1 cellular context compared by ENCODE assay signal in the genomic region with DNA sequence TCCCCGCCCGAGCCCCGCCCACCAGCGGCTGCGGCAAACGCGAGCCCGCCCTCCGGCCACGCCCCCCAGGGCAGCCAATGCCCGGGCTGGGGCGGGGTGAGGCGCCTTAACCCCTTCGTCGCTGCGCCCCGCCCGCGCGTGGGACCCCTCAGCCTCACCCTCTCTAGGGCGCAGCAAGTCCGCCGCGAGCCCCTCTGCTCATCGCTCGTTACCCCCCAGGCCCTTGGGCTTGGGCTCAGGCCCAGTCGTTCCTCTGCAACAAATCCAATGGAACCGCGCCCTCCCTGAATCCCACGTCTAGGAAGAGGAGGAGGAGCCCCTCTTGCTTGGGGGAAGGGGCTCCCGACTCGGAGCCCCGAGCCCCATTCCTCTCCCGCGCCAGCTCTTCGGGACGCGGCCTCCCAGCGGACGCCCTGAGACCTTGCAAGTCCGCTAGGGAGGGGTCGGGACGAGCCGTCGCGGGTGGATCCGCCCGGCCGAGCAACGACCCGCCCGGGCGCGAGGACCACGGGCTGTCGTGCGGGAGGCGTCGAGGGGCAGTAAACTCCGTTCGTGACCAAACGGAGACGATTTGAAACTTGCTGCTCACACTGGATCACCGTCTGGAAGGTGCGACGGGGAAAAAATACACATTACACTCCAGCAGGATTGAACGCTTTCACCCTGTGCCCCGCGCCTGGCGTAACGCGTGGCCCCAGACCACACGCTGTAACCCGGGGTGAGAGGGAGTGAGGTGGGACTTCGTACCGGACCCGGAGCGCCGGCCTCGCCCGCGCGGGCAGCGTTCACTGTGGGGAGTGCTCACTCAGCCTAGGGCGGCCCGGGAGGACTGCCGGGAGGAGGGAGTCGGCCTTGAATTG.
TF ChIP-seq lines count a peak whose summit lies in the region.

No MANE protein-coding gene starts in this region.

TF ChIP-seq in HepG2, 621 proteins besides CTCF, POLR2A, EP300 and RAD21 (continued from another document and continues in another):
- TF ChIP-seq, protein P1, sequence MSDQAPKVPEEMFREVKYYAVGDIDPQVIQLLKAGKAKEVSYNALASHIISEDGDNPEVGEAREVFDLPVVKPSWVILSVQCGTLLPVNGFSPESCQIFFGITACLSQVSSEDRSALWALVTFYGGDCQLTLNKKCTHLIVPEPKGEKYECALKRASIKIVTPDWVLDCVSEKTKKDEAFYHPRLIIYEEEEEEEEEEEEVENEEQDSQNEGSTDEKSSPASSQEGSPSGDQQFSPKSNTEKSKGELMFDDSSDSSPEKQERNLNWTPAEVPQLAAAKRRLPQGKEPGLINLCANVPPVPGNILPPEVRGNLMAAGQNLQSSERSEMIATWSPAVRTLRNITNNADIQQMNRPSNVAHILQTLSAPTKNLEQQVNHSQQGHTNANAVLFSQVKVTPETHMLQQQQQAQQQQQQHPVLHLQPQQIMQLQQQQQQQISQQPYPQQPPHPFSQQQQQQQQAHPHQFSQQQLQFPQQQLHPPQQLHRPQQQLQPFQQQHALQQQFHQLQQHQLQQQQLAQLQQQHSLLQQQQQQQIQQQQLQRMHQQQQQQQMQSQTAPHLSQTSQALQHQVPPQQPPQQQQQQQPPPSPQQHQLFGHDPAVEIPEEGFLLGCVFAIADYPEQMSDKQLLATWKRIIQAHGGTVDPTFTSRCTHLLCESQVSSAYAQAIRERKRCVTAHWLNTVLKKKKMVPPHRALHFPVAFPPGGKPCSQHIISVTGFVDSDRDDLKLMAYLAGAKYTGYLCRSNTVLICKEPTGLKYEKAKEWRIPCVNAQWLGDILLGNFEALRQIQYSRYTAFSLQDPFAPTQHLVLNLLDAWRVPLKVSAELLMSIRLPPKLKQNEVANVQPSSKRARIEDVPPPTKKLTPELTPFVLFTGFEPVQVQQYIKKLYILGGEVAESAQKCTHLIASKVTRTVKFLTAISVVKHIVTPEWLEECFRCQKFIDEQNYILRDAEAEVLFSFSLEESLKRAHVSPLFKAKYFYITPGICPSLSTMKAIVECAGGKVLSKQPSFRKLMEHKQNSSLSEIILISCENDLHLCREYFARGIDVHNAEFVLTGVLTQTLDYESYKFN (CRISPR knock-in tag; conservative IDR thresholded peaks at IDR 0.05): peak; percentile 75
- TF ChIP-seq HNRNPH1 (optimal IDR thresholded peaks at IDR 0.05; ENCODE audit: low read depth, low read length) (no peak), ZBTB38 (CRISPR knock-in tag; IDR thresholded peaks at IDR 0.05) (peak; percentile 77), HNF4G (IDR thresholded peaks at IDR 0.05; ENCODE audit: borderline replicate concordance, low read depth, low read length) (peak; percentile 79), HNF4G (CRISPR knock-in tag; IDR thresholded peaks at IDR 0.05; ENCODE audit: borderline replicate concordance, low read depth) (peak; percentile 93), JUND (CRISPR knock-in tag; IDR thresholded peaks at IDR 0.05) (peak; percentile 65), NFIC (IDR thresholded peaks at IDR 0.05; ENCODE audit: low read length) (no peak), PTBP1 (IDR thresholded peaks at IDR 0.05; ENCODE audit: low read depth, low read length, poor library complexity, severe bottlenecking) (no peak), SMAD3 (CRISPR knock-in tag; IDR thresholded peaks at IDR 0.05) (peak; percentile 61; the same call in 1 of the 2 replicates), CC2D1A (CRISPR knock-in tag; IDR thresholded peaks at IDR 0.05) (no peak), PITX1 (CRISPR knock-in tag; IDR thresholded peaks at IDR 0.05) (peak; percentile 81; the same call in 1 of the 2 replicates), RARG (CRISPR knock-in tag; IDR thresholded peaks at IDR 0.05; ENCODE audit: low read depth) (no peak; the same call in 1 of the 2 replicates), ARNT (IDR thresholded peaks at IDR 0.05) (no peak), SAP130 (CRISPR knock-in tag; IDR thresholded peaks at IDR 0.05; ENCODE audit: low read depth) (peak; percentile 86), SAFB2 (CRISPR knock-in tag; IDR thresholded peaks at IDR 0.05; ENCODE audit: borderline replicate concordance, low read depth) (peak; percentile 51), ZBTB21 (CRISPR knock-in tag; IDR thresholded peaks at IDR 0.05) (0 out of 2 replicates have a peak, but pooled peaks have one; percentile 11), NFE2L1 (CRISPR knock-in tag; IDR thresholded peaks at IDR 0.05; ENCODE audit: borderline replicate concordance) (peak; percentile 91), ADNP (CRISPR knock-in tag; IDR thresholded peaks at IDR 0.05) (peak; percentile 36; the same call in 1 of the 2 replicates), ZNF230 (CRISPR knock-in tag; IDR thresholded peaks at IDR 0.05) (peak; percentile 94), ZNF816 (CRISPR knock-in tag; IDR thresholded peaks at IDR 0.05; ENCODE audit: borderline replicate concordance) (no peak), THAP11 (CRISPR knock-in tag; IDR thresholded peaks at IDR 0.05) (peak; percentile 67), ERF (CRISPR knock-in tag; IDR thresholded peaks at IDR 0.05) (peak; percentile 55), SPEN (CRISPR knock-in tag; IDR thresholded peaks at IDR 0.05; ENCODE audit: low read depth) (peak; percentile 85), RARA (CRISPR knock-in tag; IDR thresholded peaks at IDR 0.05) (peak; percentile 53), ZNF333 (CRISPR knock-in tag; IDR thresholded peaks at IDR 0.05; ENCODE audit: borderline replicate concordance) (peak; percentile 62; the same call in 1 of the 2 replicates), ZNF224 (CRISPR knock-in tag; IDR thresholded peaks at IDR 0.05) (peak; percentile 98; the same call in 1 of the 2 replicates), FOXO1 (CRISPR knock-in tag; IDR thresholded peaks at IDR 0.05) (no peak; the same call in none of the 2 replicates), ZNF549 (CRISPR knock-in tag; IDR thresholded peaks at IDR 0.05) (no peak), ARNT2 (CRISPR knock-in tag; IDR thresholded peaks at IDR 0.05; ENCODE audit: low read depth) (no peak; the same call in 1 of the 2 replicates), SMAD9 (CRISPR knock-in tag; IDR thresholded peaks at IDR 0.05) (peak; percentile 69; the same call in 1 of the 2 replicates), ZNF468 (CRISPR knock-in tag; IDR thresholded peaks at IDR 0.05) (peak; percentile 90; the same call in 1 of the 2 replicates), ZNF564 (CRISPR knock-in tag; IDR thresholded peaks at IDR 0.05) (peak; percentile 93; the same call in 1 of the 2 replicates), HOXD1 (CRISPR knock-in tag; IDR thresholded peaks at IDR 0.05) (peak; percentile 65; the same call in 1 of the 2 replicates), ZNF703 (CRISPR knock-in tag; IDR thresholded peaks at IDR 0.05; ENCODE audit: borderline replicate concordance) (peak; percentile 66; the same call in 1 of the 2 replicates), FOSL2 (CRISPR knock-in tag; IDR thresholded peaks at IDR 0.05) (peak; percentile 56)
- TF ChIP-seq, protein P2, sequence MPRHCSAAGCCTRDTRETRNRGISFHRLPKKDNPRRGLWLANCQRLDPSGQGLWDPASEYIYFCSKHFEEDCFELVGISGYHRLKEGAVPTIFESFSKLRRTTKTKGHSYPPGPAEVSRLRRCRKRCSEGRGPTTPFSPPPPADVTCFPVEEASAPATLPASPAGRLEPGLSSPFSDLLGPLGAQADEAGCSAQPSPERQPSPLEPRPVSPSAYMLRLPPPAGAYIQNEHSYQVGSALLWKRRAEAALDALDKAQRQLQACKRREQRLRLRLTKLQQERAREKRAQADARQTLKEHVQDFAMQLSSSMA (CRISPR knock-in tag; IDR thresholded peaks at IDR 0.05): peak; percentile 58
- TF ChIP-seq, protein P3, sequence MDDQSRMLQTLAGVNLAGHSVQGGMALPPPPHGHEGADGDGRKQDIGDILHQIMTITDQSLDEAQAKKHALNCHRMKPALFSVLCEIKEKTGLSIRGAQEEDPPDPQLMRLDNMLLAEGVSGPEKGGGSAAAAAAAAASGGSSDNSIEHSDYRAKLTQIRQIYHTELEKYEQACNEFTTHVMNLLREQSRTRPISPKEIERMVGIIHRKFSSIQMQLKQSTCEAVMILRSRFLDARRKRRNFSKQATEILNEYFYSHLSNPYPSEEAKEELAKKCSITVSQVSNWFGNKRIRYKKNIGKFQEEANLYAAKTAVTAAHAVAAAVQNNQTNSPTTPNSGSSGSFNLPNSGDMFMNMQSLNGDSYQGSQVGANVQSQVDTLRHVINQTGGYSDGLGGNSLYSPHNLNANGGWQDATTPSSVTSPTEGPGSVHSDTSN (CRISPR knock-in tag; IDR thresholded peaks at IDR 0.05; ENCODE audit: borderline replicate concordance): 0 out of 2 replicates have a peak, but pooled peaks have one; percentile 38
- TF ChIP-seq, protein P4, sequence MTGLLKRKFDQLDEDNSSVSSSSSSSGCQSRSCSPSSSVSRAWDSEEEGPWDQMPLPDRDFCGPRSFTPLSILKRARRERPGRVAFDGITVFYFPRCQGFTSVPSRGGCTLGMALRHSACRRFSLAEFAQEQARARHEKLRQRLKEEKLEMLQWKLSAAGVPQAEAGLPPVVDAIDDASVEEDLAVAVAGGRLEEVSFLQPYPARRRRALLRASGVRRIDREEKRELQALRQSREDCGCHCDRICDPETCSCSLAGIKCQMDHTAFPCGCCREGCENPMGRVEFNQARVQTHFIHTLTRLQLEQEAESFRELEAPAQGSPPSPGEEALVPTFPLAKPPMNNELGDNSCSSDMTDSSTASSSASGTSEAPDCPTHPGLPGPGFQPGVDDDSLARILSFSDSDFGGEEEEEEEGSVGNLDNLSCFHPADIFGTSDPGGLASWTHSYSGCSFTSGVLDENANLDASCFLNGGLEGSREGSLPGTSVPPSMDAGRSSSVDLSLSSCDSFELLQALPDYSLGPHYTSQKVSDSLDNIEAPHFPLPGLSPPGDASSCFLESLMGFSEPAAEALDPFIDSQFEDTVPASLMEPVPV (CRISPR knock-in tag; IDR thresholded peaks at IDR 0.05): peak; percentile 93
- TF ChIP-seq, protein P5, sequence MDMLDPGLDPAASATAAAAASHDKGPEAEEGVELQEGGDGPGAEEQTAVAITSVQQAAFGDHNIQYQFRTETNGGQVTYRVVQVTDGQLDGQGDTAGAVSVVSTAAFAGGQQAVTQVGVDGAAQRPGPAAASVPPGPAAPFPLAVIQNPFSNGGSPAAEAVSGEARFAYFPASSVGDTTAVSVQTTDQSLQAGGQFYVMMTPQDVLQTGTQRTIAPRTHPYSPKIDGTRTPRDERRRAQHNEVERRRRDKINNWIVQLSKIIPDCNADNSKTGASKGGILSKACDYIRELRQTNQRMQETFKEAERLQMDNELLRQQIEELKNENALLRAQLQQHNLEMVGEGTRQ (IDR thresholded peaks at IDR 0.05; ENCODE audit: low read depth, low read length): no peak
- TF ChIP-seq, protein P5 (CRISPR knock-in tag; IDR thresholded peaks at IDR 0.05; ENCODE audit: borderline replicate concordance): 0 out of 2 replicates have a peak, but pooled peaks have one; percentile 25
- TF ChIP-seq, protein P6, sequence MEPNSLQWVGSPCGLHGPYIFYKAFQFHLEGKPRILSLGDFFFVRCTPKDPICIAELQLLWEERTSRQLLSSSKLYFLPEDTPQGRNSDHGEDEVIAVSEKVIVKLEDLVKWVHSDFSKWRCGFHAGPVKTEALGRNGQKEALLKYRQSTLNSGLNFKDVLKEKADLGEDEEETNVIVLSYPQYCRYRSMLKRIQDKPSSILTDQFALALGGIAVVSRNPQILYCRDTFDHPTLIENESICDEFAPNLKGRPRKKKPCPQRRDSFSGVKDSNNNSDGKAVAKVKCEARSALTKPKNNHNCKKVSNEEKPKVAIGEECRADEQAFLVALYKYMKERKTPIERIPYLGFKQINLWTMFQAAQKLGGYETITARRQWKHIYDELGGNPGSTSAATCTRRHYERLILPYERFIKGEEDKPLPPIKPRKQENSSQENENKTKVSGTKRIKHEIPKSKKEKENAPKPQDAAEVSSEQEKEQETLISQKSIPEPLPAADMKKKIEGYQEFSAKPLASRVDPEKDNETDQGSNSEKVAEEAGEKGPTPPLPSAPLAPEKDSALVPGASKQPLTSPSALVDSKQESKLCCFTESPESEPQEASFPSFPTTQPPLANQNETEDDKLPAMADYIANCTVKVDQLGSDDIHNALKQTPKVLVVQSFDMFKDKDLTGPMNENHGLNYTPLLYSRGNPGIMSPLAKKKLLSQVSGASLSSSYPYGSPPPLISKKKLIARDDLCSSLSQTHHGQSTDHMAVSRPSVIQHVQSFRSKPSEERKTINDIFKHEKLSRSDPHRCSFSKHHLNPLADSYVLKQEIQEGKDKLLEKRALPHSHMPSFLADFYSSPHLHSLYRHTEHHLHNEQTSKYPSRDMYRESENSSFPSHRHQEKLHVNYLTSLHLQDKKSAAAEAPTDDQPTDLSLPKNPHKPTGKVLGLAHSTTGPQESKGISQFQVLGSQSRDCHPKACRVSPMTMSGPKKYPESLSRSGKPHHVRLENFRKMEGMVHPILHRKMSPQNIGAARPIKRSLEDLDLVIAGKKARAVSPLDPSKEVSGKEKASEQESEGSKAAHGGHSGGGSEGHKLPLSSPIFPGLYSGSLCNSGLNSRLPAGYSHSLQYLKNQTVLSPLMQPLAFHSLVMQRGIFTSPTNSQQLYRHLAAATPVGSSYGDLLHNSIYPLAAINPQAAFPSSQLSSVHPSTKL (CRISPR knock-in tag; IDR thresholded peaks at IDR 0.05): peak; percentile 67
- TF ChIP-seq, protein P7, sequence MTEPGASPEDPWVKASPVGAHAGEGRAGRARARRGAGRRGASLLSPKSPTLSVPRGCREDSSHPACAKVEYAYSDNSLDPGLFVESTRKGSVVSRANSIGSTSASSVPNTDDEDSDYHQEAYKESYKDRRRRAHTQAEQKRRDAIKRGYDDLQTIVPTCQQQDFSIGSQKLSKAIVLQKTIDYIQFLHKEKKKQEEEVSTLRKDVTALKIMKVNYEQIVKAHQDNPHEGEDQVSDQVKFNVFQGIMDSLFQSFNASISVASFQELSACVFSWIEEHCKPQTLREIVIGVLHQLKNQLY (CRISPR knock-in tag; IDR thresholded peaks at IDR 0.05): peak; percentile 82
- TF ChIP-seq, protein P8, sequence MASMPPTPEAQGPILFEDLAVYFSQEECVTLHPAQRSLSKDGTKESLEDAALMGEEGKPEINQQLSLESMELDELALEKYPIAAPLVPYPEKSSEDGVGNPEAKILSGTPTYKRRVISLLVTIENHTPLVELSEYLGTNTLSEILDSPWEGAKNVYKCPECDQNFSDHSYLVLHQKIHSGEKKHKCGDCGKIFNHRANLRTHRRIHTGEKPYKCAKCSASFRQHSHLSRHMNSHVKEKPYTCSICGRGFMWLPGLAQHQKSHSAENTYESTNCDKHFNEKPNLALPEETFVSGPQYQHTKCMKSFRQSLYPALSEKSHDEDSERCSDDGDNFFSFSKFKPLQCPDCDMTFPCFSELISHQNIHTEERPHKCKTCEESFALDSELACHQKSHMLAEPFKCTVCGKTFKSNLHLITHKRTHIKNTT (CRISPR knock-in tag; IDR thresholded peaks at IDR 0.05): peak; percentile 62; the same call in 1 of the 2 replicates
- TF ChIP-seq, protein P9, sequence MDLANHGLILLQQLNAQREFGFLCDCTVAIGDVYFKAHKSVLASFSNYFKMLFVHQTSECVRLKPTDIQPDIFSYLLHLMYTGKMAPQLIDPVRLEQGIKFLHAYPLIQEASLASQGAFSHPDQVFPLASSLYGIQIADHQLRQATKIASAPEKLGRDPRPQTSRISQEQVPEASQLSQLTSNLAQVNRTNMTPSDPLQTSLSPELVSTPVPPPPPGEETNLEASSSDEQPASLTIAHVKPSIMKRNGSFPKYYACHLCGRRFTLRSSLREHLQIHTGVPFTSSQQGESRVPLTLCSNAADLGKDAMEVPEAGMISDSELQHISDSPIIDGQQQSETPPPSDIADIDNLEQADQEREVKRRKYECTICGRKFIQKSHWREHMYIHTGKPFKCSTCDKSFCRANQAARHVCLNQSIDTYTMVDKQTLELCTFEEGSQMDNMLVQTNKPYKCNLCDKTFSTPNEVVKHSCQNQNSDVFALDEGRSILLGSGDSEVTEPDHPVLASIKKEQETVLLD (CRISPR knock-in tag; IDR thresholded peaks at IDR 0.05; ENCODE audit: low read depth): peak; percentile 74
